In the genomic region with DNA sequence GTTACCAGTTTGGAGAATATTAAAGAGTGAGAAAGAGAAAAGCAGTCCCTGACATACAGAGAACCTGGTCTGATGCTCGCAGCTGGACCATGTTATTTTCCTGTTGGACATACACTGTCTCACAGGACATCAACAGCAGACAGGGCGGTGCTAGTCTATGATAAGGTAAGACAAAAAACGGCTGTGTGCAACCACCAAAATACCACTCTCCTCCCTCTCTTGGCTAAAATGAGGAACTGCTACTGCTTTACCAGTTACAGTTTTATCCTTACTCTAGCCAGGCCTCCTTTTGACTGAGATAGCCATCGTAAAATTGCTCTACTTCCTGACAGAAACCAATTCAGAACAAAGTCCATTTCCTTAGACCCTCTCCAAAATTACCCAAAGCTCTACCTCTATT, we compare ENCODE assay signal across 8 cellular contexts. TPM values are rescaled to one million over a fixed set of nuclear protein-coding genes. Genes with fewer than 3 reads are reported as not detected.
DNase-seq lines count a peak whose midpoint lies in the region; ATAC-seq, FAIRE-seq and TF ChIP-seq lines count a peak whose summit lies in the region.
"Had no signal": no experiment of that assay in that cellular context is flagged by ENCODE, and none has a peak within 500 bp of the region (broad histone marks: within the 10 kb centered on the region; RNA-seq: fewer than 3 reads in every experiment).

No MANE protein-coding gene starts in this region.

- H3K27me3 ChIP-seq in H7 (ENCODE audit: control insufficient read depth, insufficient read depth, low read length) = no peaks in the 10 kb centered on the region
- no peaks in the 10 kb centered on the region for H3K27me3 ChIP-seq in body of pancreas

- WGBS in body of pancreas, 2 donors = 63 to 64% methylated on average over 4 of the region's 4 CpGs

- FAIRE-seq in H54 (lab: Jason Lieb, UNC) = no peak

- H3K36me3 ChIP-seq in H7 (replicated peaks; ENCODE audit: control insufficient read depth, insufficient read depth, low read length) (no peaks in the 10 kb centered on the region), body of pancreas (replicated peaks in 1 of 2; ENCODE audit: insufficient read depth in 1 of 2, low read depth in 2 of 2) (no peaks in the 10 kb centered on the region)
- H3K36me3 ChIP-seq: thoracic aorta had no signal

- H3K4me3 ChIP-seq in H7 (ENCODE audit: insufficient read depth, low read depth, low read length) (no peak overlapping the region), body of pancreas (no peak overlapping the region)
- H3K4me3 ChIP-seq: thoracic aorta had no signal

- peak in 1 of 7 experiments; percentile 14 for TF ChIP-seq CTCF in body of pancreas (IDR thresholded peaks at IDR 0.05)

- no peaks in the 10 kb centered on the region for H3K9me3 ChIP-seq in body of pancreas
- H3K9me3 ChIP-seq: thoracic aorta had no signal

- peaks cover 9% of the 10 kb centered on the region for H3K4me1 ChIP-seq in body of pancreas

- intact Hi-C loops in body of pancreas (cut with DNase I) = no loop called here

- no peak overlapping the region for H3K27ac ChIP-seq in body of pancreas
- H3K27ac ChIP-seq: thoracic aorta had no signal

- ATAC-seq in GM18511 (IDR thresholded peaks at IDR 0.05; ENCODE audit: unreplicated experiment) (peak; percentile 98), body of pancreas (no peak)

- peak; percentile 30 for DNase-seq in H7
- peak; percentile 8 for DNase-seq in LoVo (ENCODE audit: low spot score)
- DNase-seq in erythroblast (lab: John Stamatoyannopoulos, UW) = peak; percentile 40 to 45
- no peak for DNase-seq in activated T-cell treated with anti-CD3 and anti-CD28 coated beads for 4 hours
- DNase-seq in H54 (ENCODE audit: insufficient read length, low spot score) = no peak
- no peak for DNase-seq in body of pancreas

- TF ChIP-seq POLR2A in erythroblast (IDR thresholded peaks at IDR 0.05; ENCODE audit: low read length) (no peak), H54 (IDR thresholded peaks at IDR 0.05; ENCODE audit: low read depth, low read length) (no peak), body of pancreas (IDR thresholded peaks at IDR 0.05) (no peak)

RNA-seq across cellular contexts. Expression of a gene that starts 47.0 kb away (rescaled TPM):
- total RNA-seq in H7 (2014; rRNA removed; shearing (Covaris generic)) = 70.8 and 71.3 TPM in 2 replicates
- total RNA-seq in body of pancreas = 10 to 100 TPM; 12.5 to 38.4 TPM

Comparison
In these comparisons a context has a peak if more than half of its experiments do, and no peak if none do; other contexts are left out.
1. DNase-seq: peak in H7 (single experiment), LoVo (single experiment) and erythroblast (2 of 2); none in activated T-cell treated with anti-CD3 and anti-CD28 coated beads for 4 hours (single experiment), H54 (single experiment) and body of pancreas (0 of 4).